Comparison of ENCODE assay signal across 12 cellular contexts in genomic region chr3:59425371-59425770, GRCh38.
DNase-seq lines count a peak whose midpoint lies in the region; ATAC-seq lines count a peak whose summit lies in the region.
"Had no signal": no experiment of that assay in that cellular context is flagged by ENCODE, and none has a peak within 500 bp of the region (broad histone marks: within the 10 kb centered on the region; RNA-seq: fewer than 3 reads in every experiment).

No MANE protein-coding gene starts in this region.

- no peak overlapping the region for H2AK5ac ChIP-seq in neuronal stem cell (ENCODE audit: low read depth, low read length)

- H3K4ac ChIP-seq in neuronal stem cell (ENCODE audit: low read length) = no peak overlapping the region

- H3K4me3 ChIP-seq in neuronal stem cell (ENCODE audit: low read length in 2 of 2) = no peak overlapping the region
- H3K4me3 ChIP-seq: GM12878 had no signal

- CTCF ChIA-PET in activated CD4-positive, alpha-beta memory T cell treated with anti-CD3 and anti-CD28 coated beads for 36 hours (lab: Charles Lee) = interaction anchor here (1.1 to 3.5 kb wide), 4 partner anchors 17 to 39 kb away, joined by 3 to 10 read pairs (median 8); no protein-coding TSS in a partner anchor

- no peak overlapping the region for H3K14ac ChIP-seq in neuronal stem cell (ENCODE audit: low read length)

- intact Hi-C loops in activated CD4-positive, alpha-beta memory T cell treated with anti-CD3 and anti-CD28 coated beads for 36 hours (cut with micrococcal nuclease) = no loop called here

- H2BK120ac ChIP-seq in neuronal stem cell (ENCODE audit: low read depth, low read length) = no peak overlapping the region

- ATAC-seq in activated T-cell treated with anti-CD3 and anti-CD28 coated beads, Interleukin-2, amount 50 U/mL, for 4 hours = no peak
- ATAC-seq in GM19463 (IDR thresholded peaks at IDR 0.05; ENCODE audit: unreplicated experiment) = no peak

- H3K36me3 Mint-ChIP-seq in activated T-cell treated with anti-CD3 and anti-CD28 coated beads, Interleukin-2, amount 50 U/mL, for 4 hours (ENCODE audit: insufficient read depth) = no peaks in the 10 kb centered on the region
- no peaks in the 10 kb centered on the region for H3K36me3 Mint-ChIP-seq in activated CD4-positive, alpha-beta memory T cell treated with anti-CD3 and anti-CD28 coated beads for 36 hours
- H3K36me3 Mint-ChIP-seq: natural killer cell treated with Interleukin-12 subunit alpha and Interleukin-12 subunit beta and Interleukin-15 and Interleukin-18, amount 100 ng/mL, for 72 hours had no signal

- no peaks in the 10 kb centered on the region for H3K36me3 ChIP-seq in neuronal stem cell (replicated peaks in 1 of 2; ENCODE audit: control insufficient read depth in 2 of 2, insufficient read depth in 2 of 2, low read length in 2 of 2)

- H3K9me3 ChIP-seq in neuronal stem cell (replicated peaks in 1 of 2; ENCODE audit: control insufficient read depth in 2 of 2, insufficient read depth in 1 of 2, low read depth in 1 of 2, low read length in 2 of 2) = no peaks in the 10 kb centered on the region

- no peak overlapping the region for H2BK12ac ChIP-seq in neuronal stem cell (ENCODE audit: low read length)

- no peak overlapping the region for H3K18ac ChIP-seq in neuronal stem cell (ENCODE audit: low read length)

- no peak overlapping the region for H2AFZ ChIP-seq in neuronal stem cell (ENCODE audit: low read length)

- H3K27ac Mint-ChIP-seq in activated CD4-positive, alpha-beta memory T cell treated with anti-CD3 and anti-CD28 coated beads for 36 hours = peak overlapping the region; percentile 12

- POLR2A ChIA-PET in activated CD4-positive, alpha-beta memory T cell treated with anti-CD3 and anti-CD28 coated beads for 36 hours (lab: Charles Lee) = interaction anchor here (0.7 to 2.6 kb wide), 4 partner anchors 20 to 40 kb away, joined by 3 to 6 read pairs (median 4); no protein-coding TSS in a partner anchor

- no peaks in the 10 kb centered on the region for H3K79me1 ChIP-seq in neuronal stem cell (ENCODE audit: low read depth, low read length)

- H3K4me1 ChIP-seq in neuronal stem cell (ENCODE audit: control insufficient read depth in 2 of 2, insufficient read depth in 1 of 2, low read depth in 1 of 2, low read length in 2 of 2) = no peaks in the 10 kb centered on the region

- H4K8ac ChIP-seq in neuronal stem cell (ENCODE audit: low read depth, low read length) = no peak overlapping the region

- H2BK5ac ChIP-seq in neuronal stem cell (ENCODE audit: low read length) = no peak overlapping the region

- no peak overlapping the region for H3K23ac ChIP-seq in neuronal stem cell (ENCODE audit: low read depth, low read length, poor library complexity)

- H3K27me3 ChIP-seq in neuronal stem cell (ENCODE audit: control insufficient read depth in 3 of 3, insufficient read depth in 3 of 3, low read depth in 1 of 3, low read length in 3 of 3) = peaks cover 0 to 24% (median 0%) of the 10 kb centered on the region in 3 experiments

- no peak overlapping the region for H3K27ac ChIP-seq in neuronal stem cell (replicated peaks; ENCODE audit: low read length)

- no peak for DNase-seq in activated T-cell treated with anti-CD3 and anti-CD28 coated beads, Interleukin-2, amount 50 U/mL, for 4 hours
- DNase-seq in activated T-cell treated with anti-CD3 and anti-CD28 coated beads, Interleukin-2, amount 50 U/mL, for 1 hour = no peak
- DNase-seq in activated CD4-positive, alpha-beta memory T cell treated with anti-CD3 and anti-CD28 coated beads for 36 hours = no peak
- peak; percentile 8 for DNase-seq in fibroblast of the conjunctiva (ENCODE audit: low read depth)
- peak; percentile 51 for DNase-seq in stromal cell of bone marrow (ENCODE audit: low read depth)
- DNase-seq in NCI-H2107 (lab: John Stamatoyannopoulos, UW) = no peak
- DNase-seq in neuronal stem cell (ENCODE audit: low spot score) = no peak
- DNase-seq: aorta, hippocampal formation had no signal

- no peak overlapping the region for H3K4me2 ChIP-seq in neuronal stem cell (ENCODE audit: insufficient read depth, low read length, poor library complexity, severe bottlenecking)

- H3K9me3 Mint-ChIP-seq in activated T-cell treated with anti-CD3 and anti-CD28 coated beads, Interleukin-2, amount 50 U/mL, for 4 hours = no peaks in the 10 kb centered on the region
- no peaks in the 10 kb centered on the region for H3K9me3 Mint-ChIP-seq in activated CD4-positive, alpha-beta memory T cell treated with anti-CD3 and anti-CD28 coated beads for 36 hours
- H3K9me3 Mint-ChIP-seq: natural killer cell treated with Interleukin-12 subunit alpha and Interleukin-12 subunit beta and Interleukin-15 and Interleukin-18, amount 100 ng/mL, for 72 hours had no signal

- peaks cover 63% of the 10 kb centered on the region for H3K4me1 Mint-ChIP-seq in activated T-cell treated with anti-CD3 and anti-CD28 coated beads, Interleukin-2, amount 50 U/mL, for 4 hours (ENCODE audit: low read depth)
- peaks cover 69% of the 10 kb centered on the region for H3K4me1 Mint-ChIP-seq in activated CD4-positive, alpha-beta memory T cell treated with anti-CD3 and anti-CD28 coated beads for 36 hours (ENCODE audit: low read depth)

- H4K91ac ChIP-seq in neuronal stem cell (ENCODE audit: low read depth, low read length, poor library complexity) = no peak overlapping the region

- no peaks in the 10 kb centered on the region for H3K27me3 Mint-ChIP-seq in activated T-cell treated with anti-CD3 and anti-CD28 coated beads, Interleukin-2, amount 50 U/mL, for 4 hours (ENCODE audit: low read depth)
- peaks cover 12% of the 10 kb centered on the region for H3K27me3 Mint-ChIP-seq in activated CD4-positive, alpha-beta memory T cell treated with anti-CD3 and anti-CD28 coated beads for 36 hours

- no peak overlapping the region for H2BK15ac ChIP-seq in neuronal stem cell (ENCODE audit: low read length)

- peak overlapping the region; percentile 25 for H3K4me3 Mint-ChIP-seq in activated T-cell treated with anti-CD3 and anti-CD28 coated beads, Interleukin-2, amount 50 U/mL, for 4 hours
- H3K4me3 Mint-ChIP-seq in activated CD4-positive, alpha-beta memory T cell treated with anti-CD3 and anti-CD28 coated beads for 36 hours = no peak overlapping the region
- H3K4me3 Mint-ChIP-seq: natural killer cell treated with Interleukin-12 subunit alpha and Interleukin-12 subunit beta and Interleukin-15 and Interleukin-18, amount 100 ng/mL, for 72 hours had no signal

- no peak overlapping the region for H3K9ac ChIP-seq in neuronal stem cell (ENCODE audit: low read depth, low read length, poor library complexity)

- no CpG with 5 or more reads among the region's 8 CpGs for WGBS in neuronal stem cell (ENCODE audit: extremely low coverage in 2 of 2, insufficient read length in 2 of 2, insufficient replicate concordance in 1 of 2), 2 donors

Comparison
In these comparisons a context has a peak if more than half of its experiments do, and no peak if none do; other contexts are left out.
1. DNase-seq: peak in fibroblast of the conjunctiva (single experiment) and stromal cell of bone marrow (single experiment); none in activated T-cell treated with anti-CD3 and anti-CD28 coated beads, Interleukin-2, amount 50 U/mL, for 4 hours (single experiment), activated T-cell treated with anti-CD3 and anti-CD28 coated beads, Interleukin-2, amount 50 U/mL, for 1 hour (single experiment), activated CD4-positive, alpha-beta memory T cell treated with anti-CD3 and anti-CD28 coated beads for 36 hours (single experiment), NCI-H2107 (single experiment) and neuronal stem cell (single experiment).